8 cellular contexts compared by ENCODE assay signal in genomic region chr2:231104115-231104713, GRCh38.
A peak's percentile ranks its signal among the peaks of the same experiment; 100 is the strongest.
DNase-seq lines count a peak whose midpoint lies in the region; ATAC-seq lines count a peak whose summit lies in the region.

No MANE protein-coding gene starts in this region.

- DNase-seq in NCI-H2029 treated with DMSO at 0.1 percent for 48 hours (lab: John Stamatoyannopoulos, UW) (peak; percentile 47), NCI-H2029 (lab: John Stamatoyannopoulos, UW) (no peak), NCI-H2227 (lab: John Stamatoyannopoulos, UW; ENCODE audit: unreplicated experiment) (peak; percentile 44), midbrain (lab: John Stamatoyannopoulos, UW) (peak; percentile 75)
- peak; percentile 52 for DNase-seq in activated CD4-positive, alpha-beta T cell treated with anti-CD3 and anti-CD28 coated beads, Interleukin-2, amount 50 U/mL, for 1 hour
- peak; percentile 34 to 54 (median 42) for DNase-seq in effector memory CD8-positive, alpha-beta T cell
- peak in 1 of 2 donors; percentile 57 for DNase-seq in stimulated activated effector memory CD8-positive, alpha-beta T cell treated with anti-CD3 and anti-CD28 coated beads, Interleukin-12 subunit alpha, Interleukin-12 subunit beta, amount 100 ng/mL, for 72 hours (ENCODE audit: low spot score in 2 of 2)

- peaks cover 0 to under 1% of the 10 kb centered on the region in 2 donors for H3K9me3 Mint-ChIP-seq in effector memory CD8-positive, alpha-beta T cell
- peaks cover 4% of the 10 kb centered on the region for H3K9me3 Mint-ChIP-seq in stimulated activated effector memory CD8-positive, alpha-beta T cell treated with anti-CD3 and anti-CD28 coated beads, Interleukin-12 subunit alpha, Interleukin-12 subunit beta, amount 100 ng/mL, for 72 hours

- H3K27ac Mint-ChIP-seq in effector memory CD8-positive, alpha-beta T cell = peak overlapping the region in 1 of 2 donors; percentile 8
- no peak overlapping the region for H3K27ac Mint-ChIP-seq in stimulated activated effector memory CD8-positive, alpha-beta T cell treated with anti-CD3 and anti-CD28 coated beads, Interleukin-12 subunit alpha, Interleukin-12 subunit beta, amount 100 ng/mL, for 72 hours

- H3K4me1 Mint-ChIP-seq in effector memory CD8-positive, alpha-beta T cell (ENCODE audit: low read depth in 2 of 2) = no peaks in the 10 kb centered on the region
- no peaks in the 10 kb centered on the region for H3K4me1 Mint-ChIP-seq in stimulated activated effector memory CD8-positive, alpha-beta T cell treated with anti-CD3 and anti-CD28 coated beads, Interleukin-12 subunit alpha, Interleukin-12 subunit beta, amount 100 ng/mL, for 72 hours

- H3K36me3 Mint-ChIP-seq in effector memory CD8-positive, alpha-beta T cell (ENCODE audit: insufficient read depth) = peaks cover 9% of the 10 kb centered on the region
- H3K36me3 Mint-ChIP-seq in stimulated activated effector memory CD8-positive, alpha-beta T cell treated with anti-CD3 and anti-CD28 coated beads, Interleukin-12 subunit alpha, Interleukin-12 subunit beta, amount 100 ng/mL, for 72 hours = peaks cover 44% of the 10 kb centered on the region

- no peak overlapping the region for H3K4me3 Mint-ChIP-seq in effector memory CD8-positive, alpha-beta T cell
- no peak overlapping the region for H3K4me3 Mint-ChIP-seq in stimulated activated effector memory CD8-positive, alpha-beta T cell treated with anti-CD3 and anti-CD28 coated beads, Interleukin-12 subunit alpha, Interleukin-12 subunit beta, amount 100 ng/mL, for 72 hours

- ATAC-seq in HG02642 (IDR thresholded peaks at IDR 0.05; ENCODE audit: poor library complexity, unreplicated experiment) = peak; percentile 68
- ATAC-seq in effector memory CD8-positive, alpha-beta T cell (replicated peaks) = peak; percentile 81
- ATAC-seq in stimulated activated effector memory CD8-positive, alpha-beta T cell treated with anti-CD3 and anti-CD28 coated beads, Interleukin-12 subunit alpha, Interleukin-12 subunit beta, amount 100 ng/mL, for 72 hours = peak; percentile 69

- no peaks in the 10 kb centered on the region for H3K27me3 Mint-ChIP-seq in effector memory CD8-positive, alpha-beta T cell
